Comparison of ENCODE assay signal across 21 cellular contexts in genomic region chr4:13331827-13332226, GRCh38.
"Had no signal": no experiment of that assay in that cellular context is flagged by ENCODE, and none has a peak within 500 bp of the region (broad histone marks: within the 10 kb centered on the region; RNA-seq: fewer than 3 reads in every experiment).

No MANE protein-coding gene starts in this region.

- H3K27ac Mint-ChIP-seq: memory B cell; nephron; stimulated activated memory B cell treated with anti-CD40 and anti-IgM and Interleukin-4, amounts not matched to agents 10 μg/mL and 1 μg/mL and 100 μg/mL, for 72 hours; stimulated activated naive CD8-positive, alpha-beta T cell treated with anti-CD3 and anti-CD28 coated beads, Interleukin-15, Interleukin-2, amounts not matched to agents 100 ng/mL and 50 ng/mL, for 24 hours had no signal

- H3K4me1 Mint-ChIP-seq: memory B cell; nephron; stimulated activated memory B cell treated with anti-CD40 and anti-IgM and Interleukin-4, amounts not matched to agents 10 μg/mL and 1 μg/mL and 100 μg/mL, for 72 hours had no signal

- H3K27me3 Mint-ChIP-seq: memory B cell; stimulated activated memory B cell treated with anti-CD40 and anti-IgM and Interleukin-4, amounts not matched to agents 10 μg/mL and 1 μg/mL and 100 μg/mL, for 72 hours; stimulated activated naive CD8-positive, alpha-beta T cell treated with anti-CD3 and anti-CD28 coated beads, Interleukin-15, Interleukin-2, amounts not matched to agents 100 ng/mL and 50 ng/mL, for 24 hours had no signal

- H3K9me3 Mint-ChIP-seq: memory B cell, nephron had no signal

- ATAC-seq: esophagus mucosa; left lobe of liver; lower lobe of right lung; psoas muscle; sciatic nerve; stimulated activated memory B cell treated with anti-CD40 and anti-IgM and Interleukin-4, amounts not matched to agents 10 μg/mL and 1 μg/mL and 100 μg/mL, for 72 hours had no signal

- H3K4me3 Mint-ChIP-seq: memory B cell; nephron; stimulated activated memory B cell treated with anti-CD40 and anti-IgM and Interleukin-4, amounts not matched to agents 10 μg/mL and 1 μg/mL and 100 μg/mL, for 72 hours; stimulated activated naive CD8-positive, alpha-beta T cell treated with anti-CD3 and anti-CD28 coated beads, Interleukin-15, Interleukin-2, amounts not matched to agents 100 ng/mL and 50 ng/mL, for 24 hours had no signal

- DNase-seq: cortex of kidney; dorsolateral prefrontal cortex; effector CD8-positive, alpha-beta T cell; heart right ventricle; hypothalamus; kidney glomerular epithelial cell; lower lobe of right lung; midbrain; psoas muscle; retina; spleen; stimulated activated CD4-positive, alpha-beta T cell treated with anti-CD3 and anti-CD28 coated beads, Interleukin-15, amount 100 ng/mL, for 24 hours; stimulated activated CD4-positive, alpha-beta T cell treated with anti-CD3 and anti-CD28 coated beads, Interleukin-1b, Interleukin-23, amount 100 ng/mL, for 48 hours; stimulated activated CD4-positive, alpha-beta T cell treated with anti-CD3 and anti-CD28 coated beads, Interleukin-4, amount 100 ng/mL, for 24 hours had no signal
